23 cellular contexts compared by ENCODE assay signal in genomic region chr14:64411001-64411400, GRCh38. TPM values are rescaled to one million over a fixed set of nuclear protein-coding genes. Genes with fewer than 3 reads are reported as not detected.
A peak's percentile ranks its signal among the peaks of the same experiment; 100 is the strongest.
DNase-seq lines count a peak whose midpoint lies in the region; ATAC-seq and TF ChIP-seq lines count a peak whose summit lies in the region.
"Had no signal": no experiment of that assay in that cellular context is flagged by ENCODE, and none has a peak within 500 bp of the region (broad histone marks: within the 10 kb centered on the region; RNA-seq: fewer than 3 reads in every experiment).

No MANE protein-coding gene starts in this region.

- no peak overlapping the region for H3K18ac ChIP-seq in H9 (ENCODE audit: insufficient read length, low read depth, low read length)

- intact Hi-C loops in activated T-helper 1 cell treated with anti-CD3 and anti-CD28 coated beads, Interleukin-12 subunit alpha, Interleukin-12 subunit beta, Interleukin-2, Interleukin-4 antibody, amounts not matched to agents 30 ng/mL and 10 ng/mL and 1 ng/mL, durations not matched to agents 14 hours and 24 hours and 36 hours (cut with micrococcal nuclease) = no loop called here
- intact Hi-C loops in tibial artery (cut with DNase I; ENCODE audit: low total_unique reads) = no loop called here
- intact Hi-C loops in psoas muscle (cut with DNase I) = no loop called here

- no peak overlapping the region for H2AFZ ChIP-seq in H9 (ENCODE audit: low read length)
- H2AFZ ChIP-seq: GM23248 had no signal

- H3K79me1 ChIP-seq in H9 (ENCODE audit: insufficient read depth, low read depth, low read length, poor library complexity, severe bottlenecking) = no peaks in the 10 kb centered on the region

- H3K27me3 ChIP-seq in H9 (ENCODE audit: insufficient read depth, low read length) (no peaks in the 10 kb centered on the region), tibial artery (no peaks in the 10 kb centered on the region), psoas muscle (ENCODE audit: insufficient read depth in 3 of 3, low read length in 2 of 3) (no peaks in the 10 kb centered on the region)
- H3K27me3 ChIP-seq: BLaER1 treated with 17β-estradiol and CSF1 and Interleukin-3, amounts not matched to agents 10 nM and 100 nM; MG63; Peyer's patch had no signal

- no peak overlapping the region for H3K14ac ChIP-seq in H9 (ENCODE audit: insufficient read depth, low read length)

- no peak overlapping the region for H2BK5ac ChIP-seq in H9 (ENCODE audit: insufficient read length, low read length)

- H3K4me3 Mint-ChIP-seq in activated T-cell treated with anti-CD3 and anti-CD28 coated beads, Interleukin-2, amount 50 U/mL, for 24 hours = no peak overlapping the region
- no peak overlapping the region; a peak in 1 of 5 replicates for H3K4me3 Mint-ChIP-seq in H9
- no peak overlapping the region for H3K4me3 Mint-ChIP-seq in activated T-helper 1 cell treated with anti-CD3 and anti-CD28 coated beads, Interleukin-12 subunit alpha, Interleukin-12 subunit beta, Interleukin-2, Interleukin-4 antibody, amounts not matched to agents 30 ng/mL and 10 ng/mL and 1 ng/mL, durations not matched to agents 14 hours and 24 hours and 36 hours
- H3K4me3 Mint-ChIP-seq: CD4-positive, alpha-beta T cell; HFFc6 had no signal

- H3K9me3 ChIP-seq in H9 (ENCODE audit: control insufficient read depth, low read depth, low read length) = no peaks in the 10 kb centered on the region
- no peaks in the 10 kb centered on the region for H3K9me3 ChIP-seq in tibial artery
- no peaks in the 10 kb centered on the region for H3K9me3 ChIP-seq in psoas muscle
- H3K9me3 ChIP-seq: BLaER1 treated with 17β-estradiol and CSF1 and Interleukin-3, amounts not matched to agents 10 nM and 100 nM; HAP-1; MG63; Peyer's patch had no signal

- no peak for TF ChIP-seq CTCF in H9 (conservative IDR thresholded peaks at IDR 0.05)
- no peak for TF ChIP-seq CTCF in tibial artery (IDR thresholded peaks at IDR 0.05)
- TF ChIP-seq CTCF in psoas muscle (IDR thresholded peaks at IDR 0.05) = no peak

- no peak for ATAC-seq in psoas muscle

- no peak overlapping the region for H2BK120ac ChIP-seq in H9 (ENCODE audit: low read depth, low read length, poor library complexity, severe bottlenecking)

- no peak for DNase-seq in activated T-cell treated with anti-CD3 and anti-CD28 coated beads, Interleukin-2, amount 50 U/mL, for 24 hours
- DNase-seq in activated T-cell treated with anti-CD3 and anti-CD28 coated beads for 4 hours (no peak), H9 (no peak), tibial artery (no peak), psoas muscle (no peak), NCI-H1694 (lab: John Stamatoyannopoulos, UW) (no peak)
- no peak for DNase-seq in activated T-helper 1 cell treated with anti-CD3 and anti-CD28 coated beads, Interleukin-12 subunit alpha, Interleukin-12 subunit beta, Interleukin-2, Interleukin-4 antibody, amounts not matched to agents 30 ng/mL and 10 ng/mL and 1 ng/mL, durations not matched to agents 14 hours and 24 hours and 36 hours (ENCODE audit: low spot score)
- DNase-seq: AML-193; CD4-positive, alpha-beta T cell; DMS53; GM23248; HFFc6; IMR-90; KG1; MG63; NCI-H1105 treated with DMSO at 0.1 percent for 48 hours; NCI-H2029 treated with DMSO at 0.1 percent for 48 hours; NCI-H446 treated with DMSO at 0.1 percent for 48 hours; Peyer's patch; SHP77 treated with DMSO at 0.1 percent for 48 hours had no signal

- H3K4me3 ChIP-seq in tibial artery = no peak overlapping the region
- H3K4me3 ChIP-seq in psoas muscle = no peak overlapping the region
- H3K4me3 ChIP-seq: BLaER1 treated with 17β-estradiol and CSF1 and Interleukin-3, amounts not matched to agents 10 nM and 100 nM; GM23248; HAP-1; MG63; Peyer's patch; SK-N-MC had no signal

- H3K4me1 Mint-ChIP-seq in activated T-cell treated with anti-CD3 and anti-CD28 coated beads, Interleukin-2, amount 50 U/mL, for 24 hours (ENCODE audit: low read depth) = peaks cover 29% of the 10 kb centered on the region
- peaks cover 9 to 15% of the 10 kb centered on the region in 2 experiments for H3K4me1 Mint-ChIP-seq in H9
- peaks cover 40% of the 10 kb centered on the region for H3K4me1 Mint-ChIP-seq in activated T-helper 1 cell treated with anti-CD3 and anti-CD28 coated beads, Interleukin-12 subunit alpha, Interleukin-12 subunit beta, Interleukin-2, Interleukin-4 antibody, amounts not matched to agents 30 ng/mL and 10 ng/mL and 1 ng/mL, durations not matched to agents 14 hours and 24 hours and 36 hours (ENCODE audit: low read depth)

- no peaks in the 10 kb centered on the region for H3K79me2 ChIP-seq in H9 (ENCODE audit: insufficient read depth, low read length)

- H3K27me3 Mint-ChIP-seq in activated T-cell treated with anti-CD3 and anti-CD28 coated beads, Interleukin-2, amount 50 U/mL, for 24 hours = no peaks in the 10 kb centered on the region
- H3K27me3 Mint-ChIP-seq in H9 (ENCODE audit: low read depth) = no peaks in the 10 kb centered on the region
- H3K27me3 Mint-ChIP-seq in activated T-helper 1 cell treated with anti-CD3 and anti-CD28 coated beads, Interleukin-12 subunit alpha, Interleukin-12 subunit beta, Interleukin-2, Interleukin-4 antibody, amounts not matched to agents 30 ng/mL and 10 ng/mL and 1 ng/mL, durations not matched to agents 14 hours and 24 hours and 36 hours (ENCODE audit: insufficient read depth) = no peaks in the 10 kb centered on the region
- H3K27me3 Mint-ChIP-seq: CD4-positive, alpha-beta T cell had no signal

- H2BK15ac ChIP-seq in H9 (ENCODE audit: low read depth, low read length) = no peak overlapping the region

- no peak overlapping the region for H3T11ph ChIP-seq in H9 (ENCODE audit: low read length)

- H3K4me2 ChIP-seq in H9 (ENCODE audit: insufficient read depth, insufficient read length, low read length) = no peak overlapping the region
- H3K4me2 ChIP-seq: BLaER1 treated with 17β-estradiol and CSF1 and Interleukin-3, amounts not matched to agents 10 nM and 100 nM had no signal

- H2BK12ac ChIP-seq in H9 (ENCODE audit: insufficient read length, low read depth, low read length) = no peak overlapping the region

- H3K4ac ChIP-seq in H9 (ENCODE audit: low read depth, low read length) = no peak overlapping the region

- H4K8ac ChIP-seq in H9 (replicated peaks; ENCODE audit: insufficient read length, low read depth, low read length) = no peak overlapping the region

- no peaks in the 10 kb centered on the region for H3K9me3 Mint-ChIP-seq in activated T-cell treated with anti-CD3 and anti-CD28 coated beads, Interleukin-2, amount 50 U/mL, for 24 hours
- no peaks in the 10 kb centered on the region for H3K9me3 Mint-ChIP-seq in H9
- no peaks in the 10 kb centered on the region for H3K9me3 Mint-ChIP-seq in activated T-helper 1 cell treated with anti-CD3 and anti-CD28 coated beads, Interleukin-12 subunit alpha, Interleukin-12 subunit beta, Interleukin-2, Interleukin-4 antibody, amounts not matched to agents 30 ng/mL and 10 ng/mL and 1 ng/mL, durations not matched to agents 14 hours and 24 hours and 36 hours
- H3K9me3 Mint-ChIP-seq: CD4-positive, alpha-beta T cell; HFFc6 had no signal

- no peak overlapping the region for H3K9ac ChIP-seq in H9 (ENCODE audit: extremely low read depth, insufficient read length, low read length)
- H3K9ac ChIP-seq: BLaER1 treated with 17β-estradiol and CSF1 and Interleukin-3, amounts not matched to agents 10 nM and 100 nM; GM23248 had no signal

- H3K27ac Mint-ChIP-seq in activated T-cell treated with anti-CD3 and anti-CD28 coated beads, Interleukin-2, amount 50 U/mL, for 24 hours = peak overlapping the region; percentile 1
- peak overlapping the region in 2 of 3 experiments; percentile 44 to 58; a peak in 4 of 7 replicates for H3K27ac Mint-ChIP-seq in H9
- peak overlapping the region; percentile 34 for H3K27ac Mint-ChIP-seq in activated T-helper 1 cell treated with anti-CD3 and anti-CD28 coated beads, Interleukin-12 subunit alpha, Interleukin-12 subunit beta, Interleukin-2, Interleukin-4 antibody, amounts not matched to agents 30 ng/mL and 10 ng/mL and 1 ng/mL, durations not matched to agents 14 hours and 24 hours and 36 hours
- H3K27ac Mint-ChIP-seq: CD4-positive, alpha-beta T cell had no signal

- H3K56ac ChIP-seq in H9 (ENCODE audit: insufficient read length, low read depth, low read length) = no peak overlapping the region

- no peaks in the 10 kb centered on the region for H4K20me1 ChIP-seq in H9 (ENCODE audit: control insufficient read depth, insufficient read depth, insufficient read length)

- H3K23ac ChIP-seq in H9 (ENCODE audit: insufficient read length, low read depth, low read length) = no peak overlapping the region

- H3K4me1 ChIP-seq in H9 (ENCODE audit: insufficient read depth, low read length) (no peaks in the 10 kb centered on the region), tibial artery (peaks cover 0 to 41% (median 16%) of the 10 kb centered on the region in 4 donors), psoas muscle (no peaks in the 10 kb centered on the region)
- H3K4me1 ChIP-seq: BLaER1 treated with 17β-estradiol and CSF1 and Interleukin-3, amounts not matched to agents 10 nM and 100 nM; Peyer's patch had no signal

- H3K23me2 ChIP-seq in H9 (ENCODE audit: insufficient read length, low read depth, low read length, poor library complexity, severe bottlenecking) = no peaks in the 10 kb centered on the region

- no peak overlapping the region for H2AK5ac ChIP-seq in H9 (ENCODE audit: insufficient read length, low read length)

- H3K27ac ChIP-seq in H9 (ENCODE audit: insufficient read length, low read depth, low read length) (no peak overlapping the region), tibial artery (peak overlapping the region; percentile 22 to 61), psoas muscle (no peak overlapping the region)
- H3K27ac ChIP-seq: BLaER1 treated with 17β-estradiol and CSF1 and Interleukin-3, amounts not matched to agents 10 nM and 100 nM; GM23248; Peyer's patch; SK-N-MC had no signal

- no peak overlapping the region for H2BK20ac ChIP-seq in H9 (ENCODE audit: low read depth, low read length, poor library complexity, severe bottlenecking)

- peaks cover 19 to 35% (median 32%) of the 10 kb centered on the region in 3 donors for H3K36me3 ChIP-seq in tibial artery
- H3K36me3 ChIP-seq in psoas muscle (ENCODE audit: insufficient read depth in 1 of 2, low read depth in 1 of 2) = peaks cover 9 to 44% of the 10 kb centered on the region in 2 donors

- no CpG with 5 or more reads among the region's 4 CpGs for WGBS in H9 (ENCODE audit: extremely low coverage, insufficient read length, low lambda C conversion rate)
- 94 to 97% (median 96%) methylated on average over 4 of the region's 4 CpGs for WGBS in psoas muscle, 3 donors

- no peak overlapping the region for H4K5ac ChIP-seq in H9 (ENCODE audit: insufficient read length, low read depth, low read length)

- H4K91ac ChIP-seq in H9 (ENCODE audit: insufficient read length, low read depth, low read length) = no peak overlapping the region

- peaks cover 90% of the 10 kb centered on the region for H3K36me3 Mint-ChIP-seq in activated T-cell treated with anti-CD3 and anti-CD28 coated beads, Interleukin-2, amount 50 U/mL, for 24 hours (ENCODE audit: low read depth)
- peaks cover 17 to 71% (median 44%) of the 10 kb centered on the region in 3 experiments; a peak in 6 of 7 replicates for H3K36me3 Mint-ChIP-seq in H9 (ENCODE audit: insufficient read depth in 1 of 3, low read depth in 3 of 3)
- peaks cover 32% of the 10 kb centered on the region for H3K36me3 Mint-ChIP-seq in activated T-helper 1 cell treated with anti-CD3 and anti-CD28 coated beads, Interleukin-12 subunit alpha, Interleukin-12 subunit beta, Interleukin-2, Interleukin-4 antibody, amounts not matched to agents 30 ng/mL and 10 ng/mL and 1 ng/mL, durations not matched to agents 14 hours and 24 hours and 36 hours (ENCODE audit: low read depth)

RNA-seq across cellular contexts. Expression of gene MTHFD1, which starts 22.8 kb away (rescaled TPM):
- total RNA-seq in H9 (2021) = 203 and 209 TPM in 2 replicates
- total RNA-seq in activated T-helper 1 cell treated with anti-CD3 and anti-CD28 coated beads, Interleukin-12 subunit alpha, Interleukin-12 subunit beta, Interleukin-2, Interleukin-4 antibody, amounts not matched to agents 30 ng/mL and 10 ng/mL and 1 ng/mL, durations not matched to agents 14 hours and 24 hours and 36 hours = 241 and 244 TPM in 2 replicates
- total RNA-seq in psoas muscle = 10 to 100 TPM; 57.4 to 77.4 (median 67.0) TPM
- 10 to 100 TPM; 34.7 to 40.5 (median 37.5) TPM for polyA plus RNA-seq in psoas muscle

RNA-seq across cellular contexts. Expression of gene AKAP5, which starts 54.3 kb away (rescaled TPM):
- total RNA-seq in H9 (2021) = 2.3 and 2.5 TPM in 2 replicates
- 1.1 and 1.5 TPM in 2 replicates for total RNA-seq in activated T-helper 1 cell treated with anti-CD3 and anti-CD28 coated beads, Interleukin-12 subunit alpha, Interleukin-12 subunit beta, Interleukin-2, Interleukin-4 antibody, amounts not matched to agents 30 ng/mL and 10 ng/mL and 1 ng/mL, durations not matched to agents 14 hours and 24 hours and 36 hours
- total RNA-seq in psoas muscle = under 1 TPM; 0.06 to 0.18 (median 0.14) TPM
- polyA plus RNA-seq in psoas muscle = under 1 TPM; 0.01 to 0.08 (median 0.04) TPM

Comparison
In these comparisons a context has a peak if more than half of its experiments do, and no peak if none do; other contexts are left out.
1. H3K27ac Mint-ChIP-seq: peak in every context shown above with its lines; median percentile 51 in H9; 34 in activated T-helper 1 cell treated with anti-CD3 and anti-CD28 coated beads, Interleukin-12 subunit alpha, Interleukin-12 subunit beta, Interleukin-2, Interleukin-4 antibody, amounts not matched to agents 30 ng/mL and 10 ng/mL and 1 ng/mL, durations not matched to agents 14 hours and 24 hours and 36 hours; 1 in activated T-cell treated with anti-CD3 and anti-CD28 coated beads, Interleukin-2, amount 50 U/mL, for 24 hours.
2. H3K27ac ChIP-seq: peak in tibial artery (2 of 2); none in H9 (single experiment) and psoas muscle (single experiment).